27 cellular contexts compared by ENCODE assay signal in the genomic region with DNA sequence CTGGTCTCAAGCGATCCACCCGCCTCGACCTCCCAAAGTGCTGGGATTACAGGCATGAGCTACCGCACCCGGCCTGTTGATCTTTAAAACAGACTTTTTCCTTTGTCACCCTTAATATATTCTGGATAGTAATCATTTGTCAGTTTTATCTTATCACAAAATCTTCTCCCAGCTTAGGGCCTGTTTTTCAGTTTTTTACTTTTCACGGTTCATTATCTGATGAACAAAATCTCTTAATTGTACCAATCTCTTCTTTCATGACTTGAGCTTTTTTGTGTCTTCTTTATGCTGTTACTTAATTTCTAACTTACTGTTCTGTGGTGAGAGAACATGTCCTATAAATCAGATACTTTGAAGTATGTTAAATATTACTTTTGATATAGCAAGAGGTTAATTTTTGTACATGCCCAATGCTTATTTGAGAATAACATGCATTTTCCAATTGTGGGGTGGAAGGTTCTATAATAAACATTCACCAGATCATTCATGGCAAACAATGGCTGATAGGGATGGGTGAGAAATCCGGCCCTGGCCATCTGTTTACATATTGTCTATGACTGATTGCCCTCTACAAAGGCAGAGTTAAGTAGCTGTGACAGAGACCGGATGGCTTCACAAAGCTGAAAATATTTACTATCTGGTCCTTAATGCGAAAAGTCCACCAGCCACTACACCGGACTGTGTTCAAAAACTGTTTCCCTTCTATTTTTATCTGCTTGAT. TPM values are rescaled to one million over a fixed set of nuclear protein-coding genes. Genes with fewer than 3 reads are reported as not detected.
DNase-seq lines count a peak whose midpoint lies in the region; ATAC-seq and TF ChIP-seq lines count a peak whose summit lies in the region.
"Had no signal": no experiment of that assay in that cellular context is flagged by ENCODE, and none has a peak within 500 bp of the region (broad histone marks: within the 10 kb centered on the region; RNA-seq: fewer than 3 reads in every experiment).

No MANE protein-coding gene starts in this region.

- no peaks in the 10 kb centered on the region for H3K79me1 ChIP-seq in mesenchymal stem cell (replicated peaks; ENCODE audit: low read length, poor library complexity, severe bottlenecking)

- 39% methylated on average over 3 of the region's 10 CpGs for WGBS in mesenchymal stem cell

- H3K36me3 ChIP-seq in mesenchymal stem cell (ENCODE audit: control insufficient read depth in 1 of 2, insufficient read depth in 2 of 2, low read depth in 1 of 2, low read length in 2 of 2), result no peaks in the 10 kb centered on the region
- H3K36me3 ChIP-seq: MG63 had no signal

- H3K23ac ChIP-seq in mesenchymal stem cell (ENCODE audit: low read length in 2 of 2), result no peak overlapping the region

- no peak for ATAC-seq in GM18511 (IDR thresholded peaks at IDR 0.05; ENCODE audit: unreplicated experiment)
- ATAC-seq: activated CD4-positive, CD25-positive, alpha-beta regulatory T cell treated with anti-CD3 and anti-CD28 coated beads, Interleukin-2, amount 50 U/mL, for 24 hours; GM12878; stimulated activated naive B cell treated with anti-CD40 and anti-IgM and Interleukin-4, amounts not matched to agents 10 μg/mL and 1 μg/mL and 100 μg/mL, for 72 hours had no signal

- no peak overlapping the region for H2AK5ac ChIP-seq in mesenchymal stem cell (ENCODE audit: low read length, severe bottlenecking)

- H3K9ac ChIP-seq in mesenchymal stem cell (ENCODE audit: low read length), result no peak overlapping the region
- H3K9ac ChIP-seq: KMS-11 had no signal

- H4K8ac ChIP-seq in mesenchymal stem cell (ENCODE audit: low read length), result no peak overlapping the region

- no peak overlapping the region for H3K14ac ChIP-seq in mesenchymal stem cell (ENCODE audit: low read length in 2 of 2)

- H3K27ac ChIP-seq in mesenchymal stem cell (ENCODE audit: low read length, poor library complexity, severe bottlenecking), result no peak overlapping the region
- H3K27ac ChIP-seq: 22Rv1, C4-2B, KMS-11, RWPE1, SK-N-MC had no signal

- no peak overlapping the region for H2AFZ ChIP-seq in mesenchymal stem cell (ENCODE audit: low read depth, low read length)

- no peak overlapping the region for H3K4ac ChIP-seq in mesenchymal stem cell (ENCODE audit: low read depth in 1 of 2, low read length in 2 of 2)

- no peaks in the 10 kb centered on the region for H3K9me3 ChIP-seq in mesenchymal stem cell (ENCODE audit: control insufficient read depth, low read length)
- H3K9me3 ChIP-seq: MG63 had no signal

- H2BK15ac ChIP-seq in mesenchymal stem cell (ENCODE audit: low read depth, poor library complexity, severe bottlenecking), result no peak overlapping the region

- no peak overlapping the region for H2BK5ac ChIP-seq in mesenchymal stem cell (ENCODE audit: low read depth, low read length, poor library complexity, severe bottlenecking)

- H3K27me3 ChIP-seq in mesenchymal stem cell (ENCODE audit: control insufficient read depth in 1 of 2, insufficient read depth in 1 of 2, low read length in 2 of 2), result peaks cover 7 to 9% of the 10 kb centered on the region in 2 experiments
- H3K27me3 ChIP-seq: MG63 had no signal

- H4K91ac ChIP-seq in mesenchymal stem cell (ENCODE audit: low read length), result no peak overlapping the region

- H3K4me1 ChIP-seq in mesenchymal stem cell (ENCODE audit: control insufficient read depth, insufficient read depth, low read depth, low read length), result no peaks in the 10 kb centered on the region

- no peak overlapping the region for H2BK120ac ChIP-seq in mesenchymal stem cell (ENCODE audit: low read depth, low read length)

- H2BK12ac ChIP-seq in mesenchymal stem cell (ENCODE audit: low read length in 2 of 2), result no peak overlapping the region

- H3K4me3 ChIP-seq in mesenchymal stem cell (ENCODE audit: insufficient read depth in 1 of 2, low read depth in 1 of 2, low read length in 2 of 2), result no peak overlapping the region
- H3K4me3 ChIP-seq: GM12878, MG63, SK-N-MC had no signal

- H3K18ac ChIP-seq in mesenchymal stem cell (ENCODE audit: low read depth in 1 of 2, low read length in 2 of 2), result no peak overlapping the region

- no peak overlapping the region for H3K4me2 ChIP-seq in mesenchymal stem cell (ENCODE audit: low read length, poor library complexity, severe bottlenecking)
- H3K4me2 ChIP-seq: KMS-11 had no signal

- DNase-seq in DMS153 (lab: John Stamatoyannopoulos, UW) (peak; percentile 12), DMS153 treated with DMSO at 0.1 percent for 48 hours (lab: John Stamatoyannopoulos, UW; ENCODE audit: unreplicated experiment) (no peak), NCI-H2029 (lab: John Stamatoyannopoulos, UW) (peak; percentile 11), mesenchymal stem cell (peak; percentile 37), anterior cingulate cortex (lab: John Stamatoyannopoulos, UW) (no peak), DMS79 treated with DMSO at 0.1 percent for 48 hours (lab: John Stamatoyannopoulos, UW) (no peak)
- DNase-seq: activated CD4-positive, alpha-beta T cell treated with anti-CD3 and anti-CD28 coated beads, Interleukin-2, amount 50 U/mL, for 4 hours; activated naive CD4-positive, alpha-beta T cell treated with Interleukin-2 at 50 U/mL for 16 hours; central memory CD4-positive, alpha-beta T cell; EL; H7; mammary epithelial cell; MG63; NCI-H1105 treated with DMSO at 0.1 percent for 48 hours; NCI-H2107; NCI-H526; stimulated activated naive B cell treated with anti-CD40 and anti-IgM and Interleukin-4, amounts not matched to agents 10 μg/mL and 1 μg/mL and 100 μg/mL, for 72 hours; T-helper 2 cell had no signal

TF ChIP-seq in PFSK-1, 5 proteins besides CTCF, POLR2A, EP300 and RAD21:
- TF ChIP-seq FOXP2 (optimal IDR thresholded peaks at IDR 0.05; ENCODE audit: borderline replicate concordance, extremely low read depth, extremely low read length, insufficient read depth), result peak; percentile 26
- TF ChIP-seq POLR2AphosphoS5 (IDR thresholded peaks at IDR 0.05; ENCODE audit: low read depth, low read length), result no peak

RNA-seq across cellular contexts. Expression of a gene that starts 5.3 kb away (rescaled TPM):
- polyA plus RNA-seq in PFSK-1 (2012; ENCODE audit: insufficient read length, low read depth), result not detected
- polyA plus RNA-seq in mesenchymal stem cell (2013, experiment 1 of 2), result not detected
- not detected for polyA plus RNA-seq in mesenchymal stem cell (2013, experiment 2 of 2)
- polyA plus RNA-seq: mammary epithelial cell had no signal

RNA-seq across cellular contexts. Expression of a gene that starts 27.0 kb away (rescaled TPM):
- 9.5 TPM for polyA plus RNA-seq in PFSK-1 (2012; ENCODE audit: insufficient read length, low read depth)
- 0.18 TPM for polyA plus RNA-seq in mesenchymal stem cell (2013, experiment 1 of 2)
- 0.23 TPM for polyA plus RNA-seq in mesenchymal stem cell (2013, experiment 2 of 2)

Comparison
In these comparisons a context has a peak if more than half of its experiments do, and no peak if none do; other contexts are left out.
1. DNase-seq: peak in DMS153 (single experiment), NCI-H2029 (single experiment) and mesenchymal stem cell (single experiment); none in DMS153 treated with DMSO at 0.1 percent for 48 hours (single experiment), anterior cingulate cortex (0 of 58) and DMS79 treated with DMSO at 0.1 percent for 48 hours (single experiment).